In the genomic region with DNA sequence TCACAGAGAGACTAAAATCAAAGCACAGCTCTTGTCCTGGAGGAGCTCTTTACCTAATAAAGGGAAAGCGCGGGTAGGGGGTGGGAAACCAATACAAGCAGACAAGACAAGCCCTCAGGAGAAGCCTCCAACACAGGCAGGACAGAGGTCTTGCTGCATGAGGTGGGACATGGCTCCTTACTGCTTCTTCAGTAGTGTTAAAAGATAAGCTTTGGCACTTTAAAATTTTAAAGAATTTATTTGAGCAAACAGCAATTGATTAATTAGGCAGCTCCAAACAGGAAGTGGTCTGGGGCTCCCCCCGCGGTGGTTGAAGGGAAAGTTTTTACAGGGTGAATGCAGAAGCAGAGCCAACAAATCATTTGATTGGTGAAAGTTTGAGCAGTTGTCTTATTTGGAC, we compare ENCODE assay signal across 14 cellular contexts. TPM values are rescaled to one million over a fixed set of nuclear protein-coding genes. Genes with fewer than 3 reads are reported as not detected.
A peak's percentile ranks its signal among the peaks of the same experiment; 100 is the strongest.
DNase-seq lines count a peak whose midpoint lies in the region; ATAC-seq and TF ChIP-seq lines count a peak whose summit lies in the region.
"Had no signal": no experiment of that assay in that cellular context is flagged by ENCODE, and none has a peak within 500 bp of the region (broad histone marks: within the 10 kb centered on the region; RNA-seq: fewer than 3 reads in every experiment).

No MANE protein-coding gene starts in this region.

- H3K27me3 Mint-ChIP-seq in glutamatergic neuron (ENCODE audit: unreplicated experiment): no peaks in the 10 kb centered on the region

- peak; percentile 37 for ATAC-seq in GM21619 (IDR thresholded peaks at IDR 0.05; ENCODE audit: unreplicated experiment)
- ATAC-seq: naive thymus-derived CD4-positive, alpha-beta T cell had no signal

- H3K4me3 ChIP-seq in OCI-LY3 (ENCODE audit: low read length) (no peak overlapping the region), iPS-20b (ENCODE audit: low read length) (no peak overlapping the region), esophagus muscularis mucosa (no peak overlapping the region)
- H3K4me3 ChIP-seq: adrenal gland; BLaER1 treated with 17β-estradiol and CSF1 and Interleukin-3, amounts not matched to agents 10 nM and 100 nM had no signal

- no peak overlapping the region for H3K27ac ChIP-seq in OCI-LY3 (ENCODE audit: low read length)
- peak overlapping the region; percentile 6 for H3K27ac ChIP-seq in iPS-20b (ENCODE audit: low read length)
- H3K27ac ChIP-seq in esophagus muscularis mucosa (replicated peaks in 1 of 4): no peak overlapping the region
- H3K27ac ChIP-seq: adrenal gland; BLaER1 treated with 17β-estradiol and CSF1 and Interleukin-3, amounts not matched to agents 10 nM and 100 nM had no signal

- H3K36me3 Mint-ChIP-seq in glutamatergic neuron (ENCODE audit: unreplicated experiment): no peaks in the 10 kb centered on the region
- H3K36me3 Mint-ChIP-seq: naive thymus-derived CD4-positive, alpha-beta T cell had no signal

- H2AFZ ChIP-seq in OCI-LY3 (ENCODE audit: low read depth, low read length): no peak overlapping the region

- no peaks in the 10 kb centered on the region for H3K36me3 ChIP-seq in OCI-LY3 (replicated peaks; ENCODE audit: low read depth, low read length)
- no peaks in the 10 kb centered on the region for H3K36me3 ChIP-seq in iPS-20b (ENCODE audit: insufficient read depth, low read depth, low read length)
- H3K36me3 ChIP-seq in esophagus muscularis mucosa: no peaks in the 10 kb centered on the region
- H3K36me3 ChIP-seq: adrenal gland; BLaER1 treated with 17β-estradiol and CSF1 and Interleukin-3, amounts not matched to agents 10 nM and 100 nM had no signal

- H3K9me3 ChIP-seq in OCI-LY3 (ENCODE audit: insufficient read depth, low read length) (no peaks in the 10 kb centered on the region), iPS-20b (ENCODE audit: insufficient read depth, low read depth, low read length) (no peaks in the 10 kb centered on the region), esophagus muscularis mucosa (no peaks in the 10 kb centered on the region)
- H3K9me3 ChIP-seq: adrenal gland had no signal

- no peaks in the 10 kb centered on the region for H3K9me3 Mint-ChIP-seq in glutamatergic neuron (ENCODE audit: unreplicated experiment)

- H3K79me2 ChIP-seq in OCI-LY3 (ENCODE audit: low read length): no peaks in the 10 kb centered on the region

- intact Hi-C loops in esophagus muscularis mucosa (cut with DNase I): no loop called here

- WGBS in esophagus muscularis mucosa: 78% methylated on average over 4 of the region's 4 CpGs

- TF ChIP-seq CTCF in GM12872 (IDR thresholded peaks at IDR 0.05; ENCODE audit: insufficient read depth, low read depth, low read length) (peak; percentile 37; the same call in 2 of the 3 replicates), OCI-LY3 (IDR thresholded peaks at IDR 0.05; ENCODE audit: low read depth, low read length) (no peak), esophagus muscularis mucosa (IDR thresholded peaks at IDR 0.05) (no peak), glutamatergic neuron (IDR thresholded peaks at IDR 0.05; ENCODE audit: partially characterized antibody, unreplicated experiment) (no peak)

- no peak overlapping the region for H3K27ac Mint-ChIP-seq in glutamatergic neuron (ENCODE audit: unreplicated experiment)
- H3K27ac Mint-ChIP-seq: naive thymus-derived CD4-positive, alpha-beta T cell had no signal

- no peak overlapping the region for H3K9ac ChIP-seq in OCI-LY3 (ENCODE audit: low read length)
- H3K9ac ChIP-seq in iPS-20b (ENCODE audit: low read depth, low read length): no peak overlapping the region
- H3K9ac ChIP-seq: BLaER1 treated with 17β-estradiol and CSF1 and Interleukin-3, amounts not matched to agents 10 nM and 100 nM had no signal

- H3K4me1 ChIP-seq in OCI-LY3 (ENCODE audit: low read length) (peaks cover 34% of the 10 kb centered on the region), iPS-20b (ENCODE audit: insufficient read depth, low read length) (peaks cover 11% of the 10 kb centered on the region; the same call in 1 of the 2 replicates), esophagus muscularis mucosa (peaks cover 0 to 11% (median 0%) of the 10 kb centered on the region in 4 donors)
- H3K4me1 ChIP-seq: adrenal gland; BLaER1 treated with 17β-estradiol and CSF1 and Interleukin-3, amounts not matched to agents 10 nM and 100 nM had no signal

- TF ChIP-seq POLR2A in esophagus muscularis mucosa (IDR thresholded peaks at IDR 0.05; ENCODE audit: low read depth): no peak

- no peak overlapping the region for H3K4me3 Mint-ChIP-seq in glutamatergic neuron (ENCODE audit: unreplicated experiment)
- H3K4me3 Mint-ChIP-seq: naive thymus-derived CD4-positive, alpha-beta T cell had no signal

- DNase-seq in NCI-H1436 (lab: John Stamatoyannopoulos, UW) (no peak), esophagus muscularis mucosa (ENCODE audit: extremely low spot score) (no peak), glutamatergic neuron (no peak), RKO (ENCODE audit: low spot score) (no peak)
- DNase-seq: activated T-cell treated with anti-CD3 and anti-CD28 coated beads for 4 hours; adrenal gland; naive thymus-derived CD4-positive, alpha-beta T cell; NCI-H1092; NCI-H524 treated with DMSO at 0.1 percent for 48 hours had no signal

- H3K4me1 Mint-ChIP-seq in glutamatergic neuron (ENCODE audit: low read depth, unreplicated experiment): no peaks in the 10 kb centered on the region
- H3K4me1 Mint-ChIP-seq: naive thymus-derived CD4-positive, alpha-beta T cell had no signal

- no peaks in the 10 kb centered on the region for H4K20me1 ChIP-seq in OCI-LY3 (ENCODE audit: insufficient read depth, low read length)
- H4K20me1 ChIP-seq: BLaER1 treated with 17β-estradiol and CSF1 and Interleukin-3, amounts not matched to agents 10 nM and 100 nM had no signal

- H3K4me2 ChIP-seq in OCI-LY3 (ENCODE audit: low read length): 0 out of 2 replicates have a peak overlapping the region, but pooled peaks have one; percentile 12

- no peak for TF ChIP-seq EP300 in esophagus muscularis mucosa (IDR thresholded peaks at IDR 0.05)

- no peaks in the 10 kb centered on the region for H3K27me3 ChIP-seq in OCI-LY3 (ENCODE audit: low read depth, low read length)
- H3K27me3 ChIP-seq in iPS-20b (ENCODE audit: insufficient read depth, low read length): no peaks in the 10 kb centered on the region
- no peaks in the 10 kb centered on the region for H3K27me3 ChIP-seq in esophagus muscularis mucosa
- H3K27me3 ChIP-seq: adrenal gland; BLaER1 treated with 17β-estradiol and CSF1 and Interleukin-3, amounts not matched to agents 10 nM and 100 nM had no signal

RNA-seq across cellular contexts. Expression of a gene that starts 50.3 kb away (rescaled TPM):
- total RNA-seq in esophagus muscularis mucosa (under 1 TPM; under 0.01 to 0.17 (median 0.15) TPM), glutamatergic neuron (ENCODE audit: unreplicated experiment) (0.29 TPM)
